1 cellular context compared by ENCODE assay signal in the genomic region with DNA sequence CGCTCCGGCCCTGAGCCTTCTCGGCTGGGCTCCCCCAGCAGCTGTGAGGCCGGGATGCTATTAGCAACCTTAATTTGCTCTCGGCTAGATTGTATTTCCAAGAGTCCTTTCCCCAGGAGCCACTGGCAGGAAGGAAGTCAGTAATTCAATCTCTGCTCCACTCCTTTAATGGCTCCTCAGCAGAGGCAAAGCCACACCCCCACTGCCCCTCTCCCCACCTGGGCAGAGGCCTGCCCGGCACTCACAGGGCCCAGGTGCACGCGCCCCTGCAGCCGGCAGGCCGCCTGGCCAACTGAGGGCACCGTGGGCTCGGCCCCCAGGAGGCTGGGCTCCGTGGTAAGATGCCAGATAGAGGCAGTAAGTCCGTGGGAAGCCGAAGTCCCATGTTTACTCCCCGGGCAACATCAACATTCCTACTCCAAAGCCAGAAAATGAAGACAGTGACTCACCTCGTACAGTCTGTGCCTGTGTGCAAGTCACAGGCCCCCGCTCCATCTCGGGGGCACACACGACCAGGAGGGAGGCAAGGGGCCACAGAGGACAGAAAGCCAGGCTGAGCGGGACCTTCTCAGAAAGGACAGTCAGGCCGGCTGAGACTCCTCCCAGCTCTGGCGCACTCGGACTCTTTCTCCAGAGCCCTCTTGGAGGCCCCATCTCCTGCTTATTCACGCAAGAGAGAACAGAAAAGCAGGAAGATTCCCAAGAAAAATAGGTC.
TF ChIP-seq lines count a peak whose summit lies in the region.

No MANE protein-coding gene starts in this region.

TF ChIP-seq in HEK293, 187 proteins besides CTCF, POLR2A, EP300 and RAD21 (continued from another document and continues in another):
- TF ChIP-seq, protein P1, sequence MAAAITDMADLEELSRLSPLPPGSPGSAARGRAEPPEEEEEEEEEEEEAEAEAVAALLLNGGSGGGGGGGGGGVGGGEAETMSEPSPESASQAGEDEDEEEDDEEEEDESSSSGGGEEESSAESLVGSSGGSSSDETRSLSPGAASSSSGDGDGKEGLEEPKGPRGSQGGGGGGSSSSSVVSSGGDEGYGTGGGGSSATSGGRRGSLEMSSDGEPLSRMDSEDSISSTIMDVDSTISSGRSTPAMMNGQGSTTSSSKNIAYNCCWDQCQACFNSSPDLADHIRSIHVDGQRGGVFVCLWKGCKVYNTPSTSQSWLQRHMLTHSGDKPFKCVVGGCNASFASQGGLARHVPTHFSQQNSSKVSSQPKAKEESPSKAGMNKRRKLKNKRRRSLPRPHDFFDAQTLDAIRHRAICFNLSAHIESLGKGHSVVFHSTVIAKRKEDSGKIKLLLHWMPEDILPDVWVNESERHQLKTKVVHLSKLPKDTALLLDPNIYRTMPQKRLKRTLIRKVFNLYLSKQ (tag by site-specific recombination; IDR thresholded peaks at IDR 0.05; ENCODE audit: borderline replicate concordance) = no peak
- TF ChIP-seq, protein P2, sequence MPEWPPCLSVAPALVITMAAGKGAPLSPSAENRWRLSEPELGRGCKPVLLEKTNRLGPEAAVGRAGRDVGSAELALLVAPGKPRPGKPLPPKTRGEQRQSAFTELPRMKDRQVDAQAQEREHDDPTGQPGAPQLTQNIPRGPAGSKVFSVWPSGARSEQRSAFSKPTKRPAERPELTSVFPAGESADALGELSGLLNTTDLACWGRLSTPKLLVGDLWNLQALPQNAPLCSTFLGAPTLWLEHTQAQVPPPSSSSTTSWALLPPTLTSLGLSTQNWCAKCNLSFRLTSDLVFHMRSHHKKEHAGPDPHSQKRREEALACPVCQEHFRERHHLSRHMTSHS (tag by site-specific recombination; IDR thresholded peaks at IDR 0.05) = no peak
- TF ChIP-seq ZNF341 (tag by site-specific recombination; IDR thresholded peaks at IDR 0.05; ENCODE audit: low read depth) (peak; percentile 4; the same call in 1 of the 2 replicates), GLIS1 (tag by site-specific recombination; IDR thresholded peaks at IDR 0.05) (peak; percentile 76), ZNF670 (tag by site-specific recombination; IDR thresholded peaks at IDR 0.05; ENCODE audit: low read depth) (no peak), FEZF1 (tag by site-specific recombination; IDR thresholded peaks at IDR 0.05) (no peak), OSR2 (tag by site-specific recombination; IDR thresholded peaks at IDR 0.05) (peak; percentile 90), ZNF521 (tag by site-specific recombination; IDR thresholded peaks at IDR 0.05) (no peak), ZNF768 (tag by site-specific recombination; IDR thresholded peaks at IDR 0.05) (no peak), ZFHX2 (tag by site-specific recombination; conservative IDR thresholded peaks at IDR 0.05) (peak; percentile 53; the same call in 1 of the 2 replicates), SP7 (tag by site-specific recombination; IDR thresholded peaks at IDR 0.05) (peak; percentile 36; the same call in 1 of the 2 replicates), ZBTB1 (tag by site-specific recombination; IDR thresholded peaks at IDR 0.05) (no peak), ZNF140 (tag by site-specific recombination; IDR thresholded peaks at IDR 0.05) (no peak), ZNF624 (tag by site-specific recombination; IDR thresholded peaks at IDR 0.05) (no peak), ZNF549 (tag by site-specific recombination; IDR thresholded peaks at IDR 0.05) (no peak), IKZF3 (tag by site-specific recombination; IDR thresholded peaks at IDR 0.05) (peak; percentile 68), ZNF138 (tag by site-specific recombination; IDR thresholded peaks at IDR 0.05; ENCODE audit: borderline replicate concordance) (no peak), ZFP37 (tag by site-specific recombination; IDR thresholded peaks at IDR 0.05) (no peak), ZBTB8A (tag by site-specific recombination; IDR thresholded peaks at IDR 0.05) (no peak), ZNF600 (tag by site-specific recombination; IDR thresholded peaks at IDR 0.05) (peak; percentile 67), ZNF416 (tag by site-specific recombination; IDR thresholded peaks at IDR 0.05) (no peak), WT1 (tag by site-specific recombination; IDR thresholded peaks at IDR 0.05) (no peak), ZNF654 (tag by site-specific recombination; IDR thresholded peaks at IDR 0.05; ENCODE audit: low read depth) (no peak), ZBTB20 (tag by site-specific recombination; IDR thresholded peaks at IDR 0.05) (peak; percentile 68), ZBTB17 (tag by site-specific recombination; IDR thresholded peaks at IDR 0.05) (peak; percentile 52)
- TF ChIP-seq, protein P3, sequence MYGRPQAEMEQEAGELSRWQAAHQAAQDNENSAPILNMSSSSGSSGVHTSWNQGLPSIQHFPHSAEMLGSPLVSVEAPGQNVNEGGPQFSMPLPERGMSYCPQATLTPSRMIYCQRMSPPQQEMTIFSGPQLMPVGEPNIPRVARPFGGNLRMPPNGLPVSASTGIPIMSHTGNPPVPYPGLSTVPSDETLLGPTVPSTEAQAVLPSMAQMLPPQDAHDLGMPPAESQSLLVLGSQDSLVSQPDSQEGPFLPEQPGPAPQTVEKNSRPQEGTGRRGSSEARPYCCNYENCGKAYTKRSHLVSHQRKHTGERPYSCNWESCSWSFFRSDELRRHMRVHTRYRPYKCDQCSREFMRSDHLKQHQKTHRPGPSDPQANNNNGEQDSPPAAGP (tag by site-specific recombination; IDR thresholded peaks at IDR 0.05) = no peak
- TF ChIP-seq, protein P4, sequence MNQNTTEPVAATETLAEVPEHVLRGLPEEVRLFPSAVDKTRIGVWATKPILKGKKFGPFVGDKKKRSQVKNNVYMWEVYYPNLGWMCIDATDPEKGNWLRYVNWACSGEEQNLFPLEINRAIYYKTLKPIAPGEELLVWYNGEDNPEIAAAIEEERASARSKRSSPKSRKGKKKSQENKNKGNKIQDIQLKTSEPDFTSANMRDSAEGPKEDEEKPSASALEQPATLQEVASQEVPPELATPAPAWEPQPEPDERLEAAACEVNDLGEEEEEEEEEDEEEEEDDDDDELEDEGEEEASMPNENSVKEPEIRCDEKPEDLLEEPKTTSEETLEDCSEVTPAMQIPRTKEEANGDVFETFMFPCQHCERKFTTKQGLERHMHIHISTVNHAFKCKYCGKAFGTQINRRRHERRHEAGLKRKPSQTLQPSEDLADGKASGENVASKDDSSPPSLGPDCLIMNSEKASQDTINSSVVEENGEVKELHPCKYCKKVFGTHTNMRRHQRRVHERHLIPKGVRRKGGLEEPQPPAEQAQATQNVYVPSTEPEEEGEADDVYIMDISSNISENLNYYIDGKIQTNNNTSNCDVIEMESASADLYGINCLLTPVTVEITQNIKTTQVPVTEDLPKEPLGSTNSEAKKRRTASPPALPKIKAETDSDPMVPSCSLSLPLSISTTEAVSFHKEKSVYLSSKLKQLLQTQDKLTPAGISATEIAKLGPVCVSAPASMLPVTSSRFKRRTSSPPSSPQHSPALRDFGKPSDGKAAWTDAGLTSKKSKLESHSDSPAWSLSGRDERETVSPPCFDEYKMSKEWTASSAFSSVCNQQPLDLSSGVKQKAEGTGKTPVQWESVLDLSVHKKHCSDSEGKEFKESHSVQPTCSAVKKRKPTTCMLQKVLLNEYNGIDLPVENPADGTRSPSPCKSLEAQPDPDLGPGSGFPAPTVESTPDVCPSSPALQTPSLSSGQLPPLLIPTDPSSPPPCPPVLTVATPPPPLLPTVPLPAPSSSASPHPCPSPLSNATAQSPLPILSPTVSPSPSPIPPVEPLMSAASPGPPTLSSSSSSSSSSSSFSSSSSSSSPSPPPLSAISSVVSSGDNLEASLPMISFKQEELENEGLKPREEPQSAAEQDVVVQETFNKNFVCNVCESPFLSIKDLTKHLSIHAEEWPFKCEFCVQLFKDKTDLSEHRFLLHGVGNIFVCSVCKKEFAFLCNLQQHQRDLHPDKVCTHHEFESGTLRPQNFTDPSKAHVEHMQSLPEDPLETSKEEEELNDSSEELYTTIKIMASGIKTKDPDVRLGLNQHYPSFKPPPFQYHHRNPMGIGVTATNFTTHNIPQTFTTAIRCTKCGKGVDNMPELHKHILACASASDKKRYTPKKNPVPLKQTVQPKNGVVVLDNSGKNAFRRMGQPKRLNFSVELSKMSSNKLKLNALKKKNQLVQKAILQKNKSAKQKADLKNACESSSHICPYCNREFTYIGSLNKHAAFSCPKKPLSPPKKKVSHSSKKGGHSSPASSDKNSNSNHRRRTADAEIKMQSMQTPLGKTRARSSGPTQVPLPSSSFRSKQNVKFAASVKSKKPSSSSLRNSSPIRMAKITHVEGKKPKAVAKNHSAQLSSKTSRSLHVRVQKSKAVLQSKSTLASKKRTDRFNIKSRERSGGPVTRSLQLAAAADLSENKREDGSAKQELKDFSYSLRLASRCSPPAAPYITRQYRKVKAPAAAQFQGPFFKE (tag by site-specific recombination; IDR thresholded peaks at IDR 0.05; ENCODE audit: borderline replicate concordance) = no peak
- TF ChIP-seq, protein P5, sequence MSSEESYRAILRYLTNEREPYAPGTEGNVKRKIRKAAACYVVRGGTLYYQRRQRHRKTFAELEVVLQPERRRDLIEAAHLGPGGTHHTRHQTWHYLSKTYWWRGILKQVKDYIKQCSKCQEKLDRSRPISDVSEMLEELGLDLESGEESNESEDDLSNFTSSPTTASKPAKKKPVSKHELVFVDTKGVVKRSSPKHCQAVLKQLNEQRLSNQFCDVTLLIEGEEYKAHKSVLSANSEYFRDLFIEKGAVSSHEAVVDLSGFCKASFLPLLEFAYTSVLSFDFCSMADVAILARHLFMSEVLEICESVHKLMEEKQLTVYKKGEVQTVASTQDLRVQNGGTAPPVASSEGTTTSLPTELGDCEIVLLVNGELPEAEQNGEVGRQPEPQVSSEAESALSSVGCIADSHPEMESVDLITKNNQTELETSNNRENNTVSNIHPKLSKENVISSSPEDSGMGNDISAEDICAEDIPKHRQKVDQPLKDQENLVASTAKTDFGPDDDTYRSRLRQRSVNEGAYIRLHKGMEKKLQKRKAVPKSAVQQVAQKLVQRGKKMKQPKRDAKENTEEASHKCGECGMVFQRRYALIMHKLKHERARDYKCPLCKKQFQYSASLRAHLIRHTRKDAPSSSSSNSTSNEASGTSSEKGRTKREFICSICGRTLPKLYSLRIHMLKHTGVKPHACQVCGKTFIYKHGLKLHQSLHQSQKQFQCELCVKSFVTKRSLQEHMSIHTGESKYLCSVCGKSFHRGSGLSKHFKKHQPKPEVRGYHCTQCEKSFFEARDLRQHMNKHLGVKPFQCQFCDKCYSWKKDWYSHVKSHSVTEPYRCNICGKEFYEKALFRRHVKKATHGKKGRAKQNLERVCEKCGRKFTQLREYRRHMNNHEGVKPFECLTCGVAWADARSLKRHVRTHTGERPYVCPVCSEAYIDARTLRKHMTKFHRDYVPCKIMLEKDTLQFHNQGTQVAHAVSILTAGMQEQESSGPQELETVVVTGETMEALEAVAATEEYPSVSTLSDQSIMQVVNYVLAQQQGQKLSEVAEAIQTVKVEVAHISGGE (tag by site-specific recombination; conservative IDR thresholded peaks at IDR 0.05; ENCODE audit: low read depth) = 0 out of 2 replicates have a peak, but pooled peaks have one; percentile 19
- TF ChIP-seq, protein P6, sequence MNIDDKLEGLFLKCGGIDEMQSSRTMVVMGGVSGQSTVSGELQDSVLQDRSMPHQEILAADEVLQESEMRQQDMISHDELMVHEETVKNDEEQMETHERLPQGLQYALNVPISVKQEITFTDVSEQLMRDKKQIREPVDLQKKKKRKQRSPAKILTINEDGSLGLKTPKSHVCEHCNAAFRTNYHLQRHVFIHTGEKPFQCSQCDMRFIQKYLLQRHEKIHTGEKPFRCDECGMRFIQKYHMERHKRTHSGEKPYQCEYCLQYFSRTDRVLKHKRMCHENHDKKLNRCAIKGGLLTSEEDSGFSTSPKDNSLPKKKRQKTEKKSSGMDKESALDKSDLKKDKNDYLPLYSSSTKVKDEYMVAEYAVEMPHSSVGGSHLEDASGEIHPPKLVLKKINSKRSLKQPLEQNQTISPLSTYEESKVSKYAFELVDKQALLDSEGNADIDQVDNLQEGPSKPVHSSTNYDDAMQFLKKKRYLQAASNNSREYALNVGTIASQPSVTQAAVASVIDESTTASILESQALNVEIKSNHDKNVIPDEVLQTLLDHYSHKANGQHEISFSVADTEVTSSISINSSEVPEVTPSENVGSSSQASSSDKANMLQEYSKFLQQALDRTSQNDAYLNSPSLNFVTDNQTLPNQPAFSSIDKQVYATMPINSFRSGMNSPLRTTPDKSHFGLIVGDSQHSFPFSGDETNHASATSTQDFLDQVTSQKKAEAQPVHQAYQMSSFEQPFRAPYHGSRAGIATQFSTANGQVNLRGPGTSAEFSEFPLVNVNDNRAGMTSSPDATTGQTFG (tag by site-specific recombination; IDR thresholded peaks at IDR 0.05; ENCODE audit: borderline replicate concordance) = no peak
- TF ChIP-seq, protein P7, sequence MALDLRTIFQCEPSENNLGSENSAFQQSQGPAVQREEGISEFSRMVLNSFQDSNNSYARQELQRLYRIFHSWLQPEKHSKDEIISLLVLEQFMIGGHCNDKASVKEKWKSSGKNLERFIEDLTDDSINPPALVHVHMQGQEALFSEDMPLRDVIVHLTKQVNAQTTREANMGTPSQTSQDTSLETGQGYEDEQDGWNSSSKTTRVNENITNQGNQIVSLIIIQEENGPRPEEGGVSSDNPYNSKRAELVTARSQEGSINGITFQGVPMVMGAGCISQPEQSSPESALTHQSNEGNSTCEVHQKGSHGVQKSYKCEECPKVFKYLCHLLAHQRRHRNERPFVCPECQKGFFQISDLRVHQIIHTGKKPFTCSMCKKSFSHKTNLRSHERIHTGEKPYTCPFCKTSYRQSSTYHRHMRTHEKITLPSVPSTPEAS (tag by site-specific recombination; IDR thresholded peaks at IDR 0.05) = no peak
- TF ChIP-seq, protein P8, sequence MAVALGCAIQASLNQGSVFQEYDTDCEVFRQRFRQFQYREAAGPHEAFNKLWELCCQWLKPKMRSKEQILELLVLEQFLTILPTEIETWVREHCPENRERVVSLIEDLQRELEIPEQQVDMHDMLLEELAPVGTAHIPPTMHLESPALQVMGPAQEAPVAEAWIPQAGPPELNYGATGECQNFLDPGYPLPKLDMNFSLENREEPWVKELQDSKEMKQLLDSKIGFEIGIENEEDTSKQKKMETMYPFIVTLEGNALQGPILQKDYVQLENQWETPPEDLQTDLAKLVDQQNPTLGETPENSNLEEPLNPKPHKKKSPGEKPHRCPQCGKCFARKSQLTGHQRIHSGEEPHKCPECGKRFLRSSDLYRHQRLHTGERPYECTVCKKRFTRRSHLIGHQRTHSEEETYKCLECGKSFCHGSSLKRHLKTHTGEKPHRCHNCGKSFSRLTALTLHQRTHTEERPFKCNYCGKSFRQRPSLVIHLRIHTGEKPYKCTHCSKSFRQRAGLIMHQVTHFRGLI (tag by site-specific recombination; IDR thresholded peaks at IDR 0.05) = 0 out of 2 replicates have a peak, but pooled peaks have one; percentile 21
